ENCODE assay signal across 7 cellular contexts in the genomic region with DNA sequence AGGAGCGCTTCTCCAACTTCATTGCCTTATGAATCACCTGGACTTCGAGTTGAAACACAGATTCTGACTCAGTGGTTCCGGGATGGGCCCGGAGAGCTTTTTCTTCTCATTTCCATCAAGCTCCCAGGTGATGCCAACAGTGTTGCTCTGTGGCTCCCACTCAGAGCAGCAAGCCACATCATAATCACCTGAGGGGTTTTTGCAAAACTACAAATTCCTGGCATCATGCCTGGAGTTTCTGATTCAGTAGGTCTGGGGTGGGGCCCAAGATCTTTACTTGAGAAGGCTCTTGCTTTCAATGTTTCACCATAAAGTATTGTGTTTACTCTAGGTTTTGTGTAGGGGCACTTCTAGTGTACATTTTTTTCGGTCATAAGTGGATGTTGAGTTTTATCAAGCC. TPM values are rescaled to one million over a fixed set of nuclear protein-coding genes. Genes with fewer than 3 reads are reported as not detected.
A peak's percentile ranks its signal among the peaks of the same experiment; 100 is the strongest.
DNase-seq lines count a peak whose midpoint lies in the region; TF ChIP-seq lines count a peak whose summit lies in the region.

No MANE protein-coding gene starts in this region.

- no peaks in the 10 kb centered on the region for H3K9me3 Mint-ChIP-seq in activated CD4-positive, alpha-beta memory T cell treated with anti-CD3 and anti-CD28 coated beads for 36 hours

- intact Hi-C loops in activated CD4-positive, alpha-beta memory T cell treated with anti-CD3 and anti-CD28 coated beads for 36 hours (cut with micrococcal nuclease): loop anchor here (1.0 to 10.0 kb wide), 8 partner anchors 61 to 819 kb away; a partner anchor contains a TSS
- intact Hi-C loops in ascending aorta (cut with DNase I): no loop called here

- H3K27me3 ChIP-seq in HUES6 (ENCODE audit: control insufficient read depth, insufficient read depth, low read length) (no peaks in the 10 kb centered on the region), ascending aorta (no peaks in the 10 kb centered on the region), right atrium auricular region (no peaks in the 10 kb centered on the region)

- peak overlapping the region; percentile 68 for H3K4me3 Mint-ChIP-seq in activated CD4-positive, alpha-beta memory T cell treated with anti-CD3 and anti-CD28 coated beads for 36 hours

- H3K27me3 Mint-ChIP-seq in activated CD4-positive, alpha-beta memory T cell treated with anti-CD3 and anti-CD28 coated beads for 36 hours: no peaks in the 10 kb centered on the region

- POLR2A ChIA-PET in activated CD4-positive, alpha-beta memory T cell treated with anti-CD3 and anti-CD28 coated beads for 36 hours (lab: Charles Lee): interaction anchor here (0.7 to 2.4 kb wide), 6 partner anchors 92 to 211 kb away, joined by 3 to 21 read pairs (median 6); a partner anchor contains a TSS

- TF ChIP-seq CTCF in fibroblast of mammary gland (conservative IDR thresholded peaks at IDR 0.05; ENCODE audit: control insufficient read depth, insufficient read depth, low read depth, low read length) (no peak), ascending aorta (IDR thresholded peaks at IDR 0.05) (no peak), right atrium auricular region (IDR thresholded peaks at IDR 0.05) (no peak)

- H3K4me1 ChIP-seq in HUES6 (ENCODE audit: control insufficient read depth, insufficient read depth, low read length): peaks cover 56% of the 10 kb centered on the region
- H3K4me1 ChIP-seq in ascending aorta: no peaks in the 10 kb centered on the region
- peaks cover 0 to 5% of the 10 kb centered on the region in 2 donors for H3K4me1 ChIP-seq in right atrium auricular region

- DNase-seq in activated CD4-positive, alpha-beta memory T cell treated with anti-CD3 and anti-CD28 coated beads for 36 hours: peak; percentile 85
- DNase-seq in fibroblast of mammary gland (ENCODE audit: low read depth) (peak; percentile 55), ascending aorta (ENCODE audit: low spot score in 2 of 2) (no peak), NCI-H128 (lab: John Stamatoyannopoulos, UW; ENCODE audit: unreplicated experiment) (no peak), right atrium auricular region (ENCODE audit: low spot score) (no peak)
- DNase-seq in stimulated activated naive CD4-positive, alpha-beta T cell (lab: John Stamatoyannopoulos, UW): peak in 4 of 6 experiments; percentile 3 to 34 (median 12)

- H3K36me3 ChIP-seq in HUES6 (ENCODE audit: control insufficient read depth, insufficient read depth, low read length) (no peaks in the 10 kb centered on the region; the same call in 1 of the 2 replicates), ascending aorta (no peaks in the 10 kb centered on the region), right atrium auricular region (no peaks in the 10 kb centered on the region)

- CTCF ChIA-PET in activated CD4-positive, alpha-beta memory T cell treated with anti-CD3 and anti-CD28 coated beads for 36 hours (lab: Charles Lee): interaction anchor here (0.8 to 1.8 kb wide), 3 partner anchors 12 to 128 kb away, joined by 3 to 4 read pairs (median 3); no protein-coding TSS in a partner anchor

- peaks cover 1% of the 10 kb centered on the region for H3K36me3 Mint-ChIP-seq in activated CD4-positive, alpha-beta memory T cell treated with anti-CD3 and anti-CD28 coated beads for 36 hours

- peaks cover 85% of the 10 kb centered on the region for H3K4me1 Mint-ChIP-seq in activated CD4-positive, alpha-beta memory T cell treated with anti-CD3 and anti-CD28 coated beads for 36 hours (ENCODE audit: low read depth)

- H3K4me3 ChIP-seq in HUES6 (ENCODE audit: low read depth, low read length): peak overlapping the region; percentile 6; the same call in 1 of the 2 replicates
- no peak overlapping the region for H3K4me3 ChIP-seq in fibroblast of mammary gland (ENCODE audit: control insufficient read depth, low read depth, low read length)
- no peak overlapping the region for H3K4me3 ChIP-seq in ascending aorta
- no peak overlapping the region for H3K4me3 ChIP-seq in right atrium auricular region

- H3K9me3 ChIP-seq in HUES6 (ENCODE audit: control insufficient read depth, insufficient read depth, low read depth, low read length) (peaks cover 8% of the 10 kb centered on the region), ascending aorta (no peaks in the 10 kb centered on the region), right atrium auricular region (peaks cover 0 to 5% of the 10 kb centered on the region in 2 donors)

- no peak overlapping the region for H3K27ac ChIP-seq in HUES6 (ENCODE audit: low read depth, low read length)
- no peak overlapping the region for H3K27ac ChIP-seq in ascending aorta
- no peak overlapping the region for H3K27ac ChIP-seq in right atrium auricular region

- no peak overlapping the region for H3K9ac ChIP-seq in HUES6 (ENCODE audit: low read length)

- peak overlapping the region; percentile 97 for H3K27ac Mint-ChIP-seq in activated CD4-positive, alpha-beta memory T cell treated with anti-CD3 and anti-CD28 coated beads for 36 hours

RNA-seq across cellular contexts. Expression of a gene that starts 7.0 kb away (rescaled TPM):
- total RNA-seq in activated CD4-positive, alpha-beta memory T cell treated with anti-CD3 and anti-CD28 coated beads for 36 hours: 10 to 100 TPM; 24.4 to 24.6 TPM
- 7.3 TPM for total RNA-seq in ascending aorta
- 1 to 10 TPM; 9.0 to 9.4 TPM for total RNA-seq in right atrium auricular region

Comparison
In these comparisons a context has a peak if more than half of its experiments do, and no peak if none do; other contexts are left out.
1. DNase-seq: peak in activated CD4-positive, alpha-beta memory T cell treated with anti-CD3 and anti-CD28 coated beads for 36 hours (single experiment), fibroblast of mammary gland (single experiment) and stimulated activated naive CD4-positive, alpha-beta T cell (4 of 6); none in ascending aorta (0 of 2), NCI-H128 (single experiment) and right atrium auricular region (single experiment).